ENCODE assay signal across 8 cellular contexts in the genomic region with DNA sequence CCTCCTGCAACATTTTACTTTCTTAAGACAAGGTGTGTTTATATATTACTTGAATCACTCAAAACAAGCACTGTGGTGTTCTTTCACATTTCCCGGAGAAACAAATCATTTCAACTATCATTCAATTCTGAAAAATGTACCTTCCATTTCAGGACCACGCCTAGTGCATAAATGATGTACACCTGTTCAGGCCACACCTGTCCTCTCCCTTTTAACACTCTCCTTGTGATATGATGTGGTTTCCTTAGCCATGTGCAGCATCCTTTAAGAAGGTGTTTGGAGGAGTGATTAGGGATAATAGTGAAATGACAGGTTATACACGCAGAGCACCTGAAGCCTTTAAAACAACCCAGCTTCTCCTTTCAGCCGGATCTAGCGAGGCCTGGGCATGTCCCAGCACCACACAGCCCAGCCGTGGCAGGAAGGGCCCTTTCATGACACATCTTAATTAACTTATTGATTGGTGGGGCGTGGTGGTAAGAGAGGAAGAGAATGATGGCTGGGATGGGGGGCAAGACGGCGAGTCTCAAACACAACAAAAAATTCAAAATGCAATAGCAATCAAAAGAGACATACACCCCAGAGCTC. TPM values are rescaled to one million over a fixed set of nuclear protein-coding genes. Genes with fewer than 3 reads are reported as not detected.
DNase-seq lines count a peak whose midpoint lies in the region; ATAC-seq and TF ChIP-seq lines count a peak whose summit lies in the region.

No MANE protein-coding gene starts in this region.

- H3K9me3 ChIP-seq in adipocyte (ENCODE audit: control insufficient read depth, low read length) (no peaks in the 10 kb centered on the region), testis (no peaks in the 10 kb centered on the region)

- H3K27ac Mint-ChIP-seq in T-helper 2 cell treated with Interferon-gamma antibody and Interleukin-4, amounts not matched to agents 5 μg/mL and 100 μg/mL, for 36 hours: no peak overlapping the region

- peaks cover 44% of the 10 kb centered on the region for H3K4me1 ChIP-seq in adipocyte (ENCODE audit: control insufficient read depth, insufficient read depth, low read length)
- peaks cover 26% of the 10 kb centered on the region for H3K4me1 ChIP-seq in testis

- no peak for DNase-seq in T-helper 2 cell treated with Interferon-gamma antibody and Interleukin-4, amounts not matched to agents 5 μg/mL and 100 μg/mL, for 36 hours (ENCODE audit: low spot score)
- DNase-seq in T-helper 2 cell (no peak), adipocyte (ENCODE audit: low read depth) (no peak), left colon (no peak), testis (no peak), globus pallidus (ENCODE audit: low spot score) (no peak)
- DNase-seq in activated CD8-positive, alpha-beta memory T cell treated with anti-CD3 and anti-CD28 coated beads, Interleukin-2, amount 50 U/mL, for 4 hours: no peak

- no peak for TF ChIP-seq POLR2A in testis (IDR thresholded peaks at IDR 0.05)

- WGBS in testis, 2 donors: 29 to 35% methylated on average over 9 of the region's 9 CpGs

- no peak for TF ChIP-seq CTCF in testis (IDR thresholded peaks at IDR 0.05)

- H3K9me3 Mint-ChIP-seq in T-helper 2 cell treated with Interferon-gamma antibody and Interleukin-4, amounts not matched to agents 5 μg/mL and 100 μg/mL, for 36 hours: no peaks in the 10 kb centered on the region

- peaks cover 1% of the 10 kb centered on the region for H3K36me3 Mint-ChIP-seq in T-helper 2 cell treated with Interferon-gamma antibody and Interleukin-4, amounts not matched to agents 5 μg/mL and 100 μg/mL, for 36 hours (ENCODE audit: low read depth)

- H3K27ac ChIP-seq in testis: peak overlapping the region; percentile 76 to 78

- intact Hi-C loops in left colon (cut with DNase I, micrococcal nuclease) (no loop called here), testis (cut with DNase I; ENCODE audit: low total_unique reads) (no loop called here)

- H3K27me3 ChIP-seq in adipocyte (replicated peaks; ENCODE audit: control insufficient read depth, insufficient read depth, low read length) (no peaks in the 10 kb centered on the region), testis (no peaks in the 10 kb centered on the region)

- H3K27me3 Mint-ChIP-seq in T-helper 2 cell treated with Interferon-gamma antibody and Interleukin-4, amounts not matched to agents 5 μg/mL and 100 μg/mL, for 36 hours (ENCODE audit: low read depth): peaks cover 60% of the 10 kb centered on the region

- peaks cover 14% of the 10 kb centered on the region for H3K4me1 Mint-ChIP-seq in T-helper 2 cell treated with Interferon-gamma antibody and Interleukin-4, amounts not matched to agents 5 μg/mL and 100 μg/mL, for 36 hours (ENCODE audit: low read depth)

- H3K36me3 ChIP-seq in adipocyte (ENCODE audit: control insufficient read depth, insufficient read depth, low read length, severe bottlenecking) (no peaks in the 10 kb centered on the region), testis (ENCODE audit: low read depth, missing control alignments) (no peaks in the 10 kb centered on the region)

- H3K4me3 Mint-ChIP-seq in T-helper 2 cell treated with Interferon-gamma antibody and Interleukin-4, amounts not matched to agents 5 μg/mL and 100 μg/mL, for 36 hours: peak overlapping the region; percentile 77

- ATAC-seq in left colon (peak; percentile 35), HG03354 (IDR thresholded peaks at IDR 0.05; ENCODE audit: poor library complexity, severe bottlenecking, unreplicated experiment) (no peak)

- H3K9ac ChIP-seq in adipocyte (ENCODE audit: low read length): peak overlapping the region; percentile 78

- peak overlapping the region; percentile 86 for H3K4me3 ChIP-seq in adipocyte (ENCODE audit: low read length)
- H3K4me3 ChIP-seq in testis: peak overlapping the region; percentile 54 to 78

RNA-seq across cellular contexts. Expression of a gene that starts 26.9 kb away (rescaled TPM):
- total RNA-seq in left colon: 100 to 1,000 TPM; 107 to 118 TPM
- total RNA-seq in testis: 100 to 1,000 TPM; 128 to 137 TPM
- 90.0 TPM for polyA plus RNA-seq in testis (ENCODE audit: insufficient read depth, low read depth, low replicate concordance)
